ENCODE assay signal across 1 cellular context in genomic region chr1:75404681-75405080, GRCh38.
DNase-seq lines count a peak whose midpoint lies in the region.

No MANE protein-coding gene starts in this region.

- DNase-seq in SK-N-DZ (ENCODE audit: low spot score) = peak; percentile 92
